10 cellular contexts compared by ENCODE assay signal in the genomic region with DNA sequence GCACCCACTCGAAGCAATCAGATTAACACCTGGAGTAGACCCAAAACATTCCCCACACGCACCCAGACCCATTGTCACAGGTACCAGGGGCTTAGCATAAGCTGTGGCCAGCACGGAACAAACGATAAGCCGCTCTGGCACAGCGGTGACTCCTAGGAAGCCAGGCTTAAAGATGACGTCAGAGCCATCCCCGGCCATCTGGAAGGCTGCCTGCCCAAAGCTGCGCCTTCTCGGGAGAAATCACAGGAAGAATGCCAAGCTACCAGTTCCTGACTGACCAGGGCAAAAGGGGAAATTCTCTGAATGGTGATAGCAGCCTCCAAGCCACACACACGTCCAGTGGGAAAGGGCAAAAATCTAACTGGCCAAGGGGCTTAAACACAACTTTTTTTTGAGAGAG. TPM values are rescaled to one million over a fixed set of nuclear protein-coding genes. Genes with fewer than 3 reads are reported as not detected.
DNase-seq lines count a peak whose midpoint lies in the region; ATAC-seq and TF ChIP-seq lines count a peak whose summit lies in the region.
"Had no signal": no experiment of that assay in that cellular context is flagged by ENCODE, and none has a peak within 500 bp of the region (broad histone marks: within the 10 kb centered on the region; RNA-seq: fewer than 3 reads in every experiment).

No MANE protein-coding gene starts in this region.

- H3K4me1 ChIP-seq in lower lobe of right lung = no peaks in the 10 kb centered on the region
- H3K4me1 ChIP-seq: parathyroid adenoma had no signal

- in situ Hi-C loops in astrocyte of the spinal cord (cut with HindIII; ENCODE audit: low sequenced_read_pairs) = no loop called here

- POLR2A ChIA-PET in AG04450 (lab: Yijun Ruan, JAX) = no interaction called here

- H3K27ac ChIP-seq in AG04450 (ENCODE audit: low read depth, low read length) (no peak overlapping the region), lower lobe of right lung (no peak overlapping the region)
- H3K27ac ChIP-seq: parathyroid adenoma had no signal

- H3K27me3 ChIP-seq in AG04450 (ENCODE audit: control insufficient read depth, insufficient read depth, low read length) (peaks cover 3% of the 10 kb centered on the region), lower lobe of right lung (ENCODE audit: low read depth) (no peaks in the 10 kb centered on the region)

- H3K4me3 ChIP-seq in AG04450 (ENCODE audit: low read depth, low read length) (no peak overlapping the region), astrocyte of the spinal cord (ENCODE audit: low read depth, low read length) (no peak overlapping the region), lower lobe of right lung (no peak overlapping the region)

- H3K9me3 ChIP-seq in AG04450 (ENCODE audit: control insufficient read depth, insufficient read depth, low read length) = no peaks in the 10 kb centered on the region; the same call in 1 of the 2 replicates
- no peaks in the 10 kb centered on the region for H3K9me3 ChIP-seq in lower lobe of right lung

- peak; percentile 48 for DNase-seq in AG04450 (ENCODE audit: low read depth, low spot score)
- peak; percentile 89 for DNase-seq in M059J (ENCODE audit: low read depth)
- DNase-seq in astrocyte of the spinal cord (ENCODE audit: low read depth, low spot score) = peak; percentile 51
- peak; percentile 60 for DNase-seq in lower lobe of right lung
- DNase-seq in T-helper 2 cell = no peak
- DNase-seq in HPDE6-E6E7 (ENCODE audit: extremely low spot score) = no peak
- DNase-seq: DMS79 treated with DMSO at 0.1 percent for 48 hours had no signal

- no peak for TF ChIP-seq CTCF in AG04450 (IDR thresholded peaks at IDR 0.05; ENCODE audit: low read depth, low read length)
- no peak for TF ChIP-seq CTCF in astrocyte of the spinal cord (IDR thresholded peaks at IDR 0.05; ENCODE audit: low read depth, low read length)
- TF ChIP-seq CTCF in lower lobe of right lung (IDR thresholded peaks at IDR 0.05) = no peak

- no peaks in the 10 kb centered on the region for H3K36me3 ChIP-seq in lower lobe of right lung

- intact Hi-C loops in lower lobe of right lung (cut with DNase I) = no loop called here

- ATAC-seq in lower lobe of right lung = peak; percentile 78 to 88
- ATAC-seq in GM21390 (IDR thresholded peaks at IDR 0.05; ENCODE audit: unreplicated experiment) = no peak
- no peak for ATAC-seq in HG02852 (IDR thresholded peaks at IDR 0.05; ENCODE audit: unreplicated experiment)

- CTCF ChIA-PET in AG04450 (lab: Charles Lee) = no interaction called here

RNA-seq across cellular contexts. Expression of gene WIPI2, which starts 13.0 kb away (rescaled TPM):
- 74.5 and 75.2 TPM in 2 replicates for polyA plus RNA-seq in AG04450 (2011; rRNA removed)
- polyA minus RNA-seq in AG04450 (2011; rRNA and poly(A)+ RNA removed) = 100 and 105 TPM in 2 replicates
- total RNA-seq in M059J (2014; rRNA removed; shearing (Covaris generic)) = 44.9 and 55.8 TPM in 2 replicates
- total RNA-seq in lower lobe of right lung = 59.8 TPM

Comparison
In these comparisons a context has a peak if more than half of its experiments do, and no peak if none do; other contexts are left out.
1. DNase-seq: peak in AG04450 (single experiment), M059J (single experiment), astrocyte of the spinal cord (single experiment) and lower lobe of right lung (single experiment); none in T-helper 2 cell (0 of 5) and HPDE6-E6E7 (single experiment).
2. ATAC-seq: peak in lower lobe of right lung (2 of 2); none in GM21390 (single experiment) and HG02852 (single experiment).